In genomic region chr3:23859012-23859743, GRCh38 we compare ENCODE assay signal across 10 cellular contexts. TPM values are rescaled to one million over a fixed set of nuclear protein-coding genes. Genes with fewer than 3 reads are reported as not detected.
DNase-seq lines count a peak whose midpoint lies in the region; ATAC-seq, FAIRE-seq and TF ChIP-seq lines count a peak whose summit lies in the region.
"Had no signal": no experiment of that assay in that cellular context is flagged by ENCODE, and none has a peak within 500 bp of the region (broad histone marks: within the 10 kb centered on the region; RNA-seq: fewer than 3 reads in every experiment).

No MANE protein-coding gene starts in this region.

- TF ChIP-seq POLR2A in adrenal gland (IDR thresholded peaks at IDR 0.05) = no peak

- H3K36me3 Mint-ChIP-seq in activated T-cell treated with anti-CD3 and anti-CD28 coated beads, Interleukin-2, amount 50 U/mL, for 24 hours (ENCODE audit: low read depth) = peaks cover 18% of the 10 kb centered on the region
- peaks cover 10% of the 10 kb centered on the region for H3K36me3 Mint-ChIP-seq in activated T-cell treated with anti-CD3 and anti-CD28 coated beads, Interleukin-2, amount 50 U/mL, for 4 hours (ENCODE audit: insufficient read depth)
- peaks cover 19% of the 10 kb centered on the region for H3K36me3 Mint-ChIP-seq in type B pancreatic cell

- no peaks in the 10 kb centered on the region for H3K27me3 Mint-ChIP-seq in activated T-cell treated with anti-CD3 and anti-CD28 coated beads, Interleukin-2, amount 50 U/mL, for 24 hours
- no peaks in the 10 kb centered on the region for H3K27me3 Mint-ChIP-seq in activated T-cell treated with anti-CD3 and anti-CD28 coated beads, Interleukin-2, amount 50 U/mL, for 4 hours (ENCODE audit: low read depth)
- no peaks in the 10 kb centered on the region for H3K27me3 Mint-ChIP-seq in type B pancreatic cell

- dilution Hi-C loops in keratinocyte (cut with MboI; ENCODE audit: extremely low pct_ligation_motif_present, low sequenced_read_pairs) = no loop called here

- peak overlapping the region; percentile 18 for H3K4me2 ChIP-seq in keratinocyte (ENCODE audit: control insufficient read depth, extremely low read depth, insufficient read depth, low read depth, low read length)
- no peak overlapping the region for H3K4me2 ChIP-seq in osteoblast (ENCODE audit: insufficient read depth, low read length)

- peaks cover 22 to 30% of the 10 kb centered on the region in 2 donors for H3K4me1 ChIP-seq in adrenal gland (replicated peaks in 1 of 2)
- peaks cover 13% of the 10 kb centered on the region for H3K4me1 ChIP-seq in keratinocyte (ENCODE audit: control insufficient read depth, extremely low read depth, insufficient read depth, low read length)
- H3K4me1 ChIP-seq in osteoblast (ENCODE audit: insufficient read depth, low read length) = peaks cover 11% of the 10 kb centered on the region

- peaks cover 62% of the 10 kb centered on the region for H3K4me1 Mint-ChIP-seq in activated T-cell treated with anti-CD3 and anti-CD28 coated beads, Interleukin-2, amount 50 U/mL, for 24 hours (ENCODE audit: low read depth)
- peaks cover 62% of the 10 kb centered on the region for H3K4me1 Mint-ChIP-seq in activated T-cell treated with anti-CD3 and anti-CD28 coated beads, Interleukin-2, amount 50 U/mL, for 4 hours (ENCODE audit: low read depth)
- H3K4me1 Mint-ChIP-seq in type B pancreatic cell (ENCODE audit: unreplicated experiment) = peaks cover 48% of the 10 kb centered on the region

- no peak overlapping the region for H3K4me3 Mint-ChIP-seq in activated T-cell treated with anti-CD3 and anti-CD28 coated beads, Interleukin-2, amount 50 U/mL, for 24 hours
- no peak overlapping the region for H3K4me3 Mint-ChIP-seq in activated T-cell treated with anti-CD3 and anti-CD28 coated beads, Interleukin-2, amount 50 U/mL, for 4 hours
- H3K4me3 Mint-ChIP-seq in type B pancreatic cell = peak overlapping the region; percentile 2

- H3K27ac Mint-ChIP-seq in activated T-cell treated with anti-CD3 and anti-CD28 coated beads, Interleukin-2, amount 50 U/mL, for 24 hours = peak overlapping the region; percentile 1
- no peak overlapping the region for H3K27ac Mint-ChIP-seq in type B pancreatic cell

- no peak for DNase-seq in activated T-cell treated with anti-CD3 and anti-CD28 coated beads, Interleukin-2, amount 50 U/mL, for 24 hours
- DNase-seq in activated T-cell treated with anti-CD3 and anti-CD28 coated beads, Interleukin-2, amount 50 U/mL, for 4 hours = no peak
- DNase-seq in adrenal gland = peak; percentile 34 to 75 (median 53)
- no peak for DNase-seq in keratinocyte (ENCODE audit: low read depth, low spot score)
- no peak for DNase-seq in type B pancreatic cell (ENCODE audit: extremely low spot score, unreplicated experiment)
- no peak for DNase-seq in NCI-H187 treated with DMSO at 0.1 percent for 48 hours (lab: John Stamatoyannopoulos, UW)
- no peak for DNase-seq in LoVo (ENCODE audit: low spot score)
- no peak for DNase-seq in osteoblast (ENCODE audit: insufficient read length, low spot score, missing footprints)
- DNase-seq: activated CD4-positive, alpha-beta T cell treated with anti-CD3 and anti-CD28 coated beads, Interleukin-2, amount 50 U/mL, for 4 hours had no signal

- TF ChIP-seq CTCF in adrenal gland (IDR thresholded peaks at IDR 0.05) (no peak), keratinocyte (optimal IDR thresholded peaks at IDR 0.05 in 1 of 3, IDR thresholded peaks at IDR 0.05 in 1 of 3, conservative IDR thresholded peaks at IDR 0.05 in 1 of 3; ENCODE audit: extremely low read depth in 1 of 3, insufficient read depth in 2 of 3, low read length in 3 of 3) (no peak), type B pancreatic cell (conservative IDR thresholded peaks at IDR 0.05) (no peak), osteoblast (IDR thresholded peaks at IDR 0.05; ENCODE audit: extremely low read depth, low read depth, low read length) (no peak)

- no peak overlapping the region for H2AFZ ChIP-seq in keratinocyte (ENCODE audit: control insufficient read depth, low read length)
- H2AFZ ChIP-seq in osteoblast (ENCODE audit: low read length) = no peak overlapping the region

- no peaks in the 10 kb centered on the region for H3K36me3 ChIP-seq in adrenal gland (replicated peaks in 1 of 2)
- peaks cover 0 to 2% of the 10 kb centered on the region in 2 experiments for H3K36me3 ChIP-seq in keratinocyte (ENCODE audit: control insufficient read depth in 2 of 2, extremely low read depth in 1 of 2, insufficient read depth in 2 of 2, low read length in 2 of 2)
- no peaks in the 10 kb centered on the region for H3K36me3 ChIP-seq in osteoblast (ENCODE audit: insufficient read depth, low read length)

- H4K20me1 ChIP-seq in keratinocyte (ENCODE audit: control insufficient read depth, extremely low read depth, insufficient read depth, low read length) (peaks cover 17% of the 10 kb centered on the region), osteoblast (ENCODE audit: insufficient read depth, low read length) (peaks cover 34% of the 10 kb centered on the region)

- no peak for ATAC-seq in activated T-cell treated with anti-CD3 and anti-CD28 coated beads, Interleukin-2, amount 50 U/mL, for 4 hours

- intact Hi-C loops in adrenal gland (cut with DNase I) = no loop called here

- H3K9me3 Mint-ChIP-seq in activated T-cell treated with anti-CD3 and anti-CD28 coated beads, Interleukin-2, amount 50 U/mL, for 24 hours = no peaks in the 10 kb centered on the region
- H3K9me3 Mint-ChIP-seq in activated T-cell treated with anti-CD3 and anti-CD28 coated beads, Interleukin-2, amount 50 U/mL, for 4 hours = no peaks in the 10 kb centered on the region
- H3K9me3 Mint-ChIP-seq in type B pancreatic cell = no peaks in the 10 kb centered on the region

- H3K9me3 ChIP-seq in adrenal gland (replicated peaks in 1 of 3) = no peaks in the 10 kb centered on the region
- no peaks in the 10 kb centered on the region for H3K9me3 ChIP-seq in keratinocyte (ENCODE audit: control insufficient read depth, low read depth, low read length)
- H3K9me3 ChIP-seq in osteoblast (ENCODE audit: low read depth, low read length) = no peaks in the 10 kb centered on the region

- no peaks in the 10 kb centered on the region for H3K27me3 ChIP-seq in adrenal gland
- no peaks in the 10 kb centered on the region for H3K27me3 ChIP-seq in keratinocyte (ENCODE audit: control insufficient read depth, extremely low read depth, insufficient read depth, low read length)
- H3K27me3 ChIP-seq in osteoblast (ENCODE audit: insufficient read depth, low read length) = no peaks in the 10 kb centered on the region
- H3K27me3 ChIP-seq: dorsolateral prefrontal cortex had no signal

- FAIRE-seq in keratinocyte (lab: Jason Lieb, UNC) = peak; percentile 92

- H3K27ac ChIP-seq in adrenal gland (peak overlapping the region in 3 of 5 donors; percentile 14 to 74 (median 37)), keratinocyte (ENCODE audit: control insufficient read depth, insufficient read depth, low read length) (no peak overlapping the region), osteoblast (ENCODE audit: low read depth, low read length) (no peak overlapping the region)

- no peaks in the 10 kb centered on the region for H3K9me1 ChIP-seq in keratinocyte (ENCODE audit: control insufficient read depth, extremely low read depth, insufficient read depth, low read length)

- WGBS in adrenal gland, 4 donors = 0 to 5% (median 1%) methylated on average over 1 of the region's 1 CpG

- H3K79me2 ChIP-seq in keratinocyte (ENCODE audit: control insufficient read depth, insufficient read depth, low read length) (peaks cover 50% of the 10 kb centered on the region), osteoblast (ENCODE audit: insufficient read depth, low read length) (peaks cover 54% of the 10 kb centered on the region)

- no peak overlapping the region for H3K9ac ChIP-seq in keratinocyte (ENCODE audit: control insufficient read depth, extremely low read depth, insufficient read depth, low read length)

- no peak overlapping the region for H3K4me3 ChIP-seq in adrenal gland
- H3K4me3 ChIP-seq in keratinocyte (ENCODE audit: control insufficient read depth in 2 of 3, extremely low read depth in 1 of 3, insufficient read depth in 2 of 3, low read depth in 1 of 3, low read length in 3 of 3) = no peak overlapping the region
- no peak overlapping the region for H3K4me3 ChIP-seq in osteoblast (ENCODE audit: insufficient read depth, low read length)
- H3K4me3 ChIP-seq: dorsolateral prefrontal cortex had no signal

RNA-seq across cellular contexts. Expression of gene UBE2E1, which starts 53.4 kb away (rescaled TPM):
- 10 to 100 TPM; 52.9 to 56.3 (median 54.1) TPM for total RNA-seq in activated T-cell treated with anti-CD3 and anti-CD28 coated beads, Interleukin-2, amount 50 U/mL, for 4 hours
- total RNA-seq in adrenal gland (10 to 100 TPM; 19.4 to 68.7 (median 59.9) TPM), type B pancreatic cell (ENCODE audit: low replicate concordance) (93.2 and 110 TPM in 2 replicates), osteoblast (89.0 and 98.1 TPM in 2 replicates)
- polyA plus RNA-seq in adrenal gland (10 to 100 TPM; 36.0 to 80.3 (median 37.6) TPM), keratinocyte (87.7 to 205 TPM (median 150 TPM) in 3 replicates)
- polyA plus RNA-seq in keratinocyte (2011; ENCODE audit: low read depth) = 20.5 TPM
- polyA plus RNA-seq in keratinocyte (2011; cell fraction: cytosol; rRNA removed) = 102 and 226 TPM in 2 replicates
- polyA plus RNA-seq in keratinocyte (2011; cell fraction: nucleus; rRNA removed) = 95.5 and 114 TPM in 2 replicates
- polyA plus RNA-seq in keratinocyte (2012; ENCODE audit: low replicate concordance) = 92.3 and 105 TPM in 2 replicates
- 23.1 to 52.2 TPM (median 50.2 TPM) in 3 replicates for polyA minus RNA-seq in keratinocyte
- 54.5 TPM for polyA minus RNA-seq in keratinocyte (2011; cell fraction: cytosol; rRNA and poly(A)+ RNA removed)
- polyA minus RNA-seq in keratinocyte (2011; cell fraction: nucleus; rRNA and poly(A)+ RNA removed) = 25.0 and 54.0 TPM in 2 replicates

RNA-seq across cellular contexts. Expression of gene NKIRAS1, which starts 57.6 kb away (rescaled TPM):
- 1 to 10 TPM; 5.5 to 7.4 (median 5.7) TPM for total RNA-seq in activated T-cell treated with anti-CD3 and anti-CD28 coated beads, Interleukin-2, amount 50 U/mL, for 4 hours
- total RNA-seq in adrenal gland (10 to 100 TPM; 11.2 to 20.1 (median 15.1) TPM), type B pancreatic cell (ENCODE audit: low replicate concordance) (8.0 and 10.8 TPM in 2 replicates), osteoblast (11.9 and 14.7 TPM in 2 replicates)
- polyA plus RNA-seq in adrenal gland (10 to 100 TPM in 1 of 3 donors, 1 to 10 TPM in 2; 6.7 to 31.4 (median 8.0) TPM), keratinocyte (6.4 to 10.7 TPM (median 7.8 TPM) in 3 replicates)
- polyA plus RNA-seq in keratinocyte (2011; ENCODE audit: low read depth) = 13.0 TPM
- polyA plus RNA-seq in keratinocyte (2011; cell fraction: cytosol; rRNA removed) = 7.3 and 12.8 TPM in 2 replicates
- 8.1 and 12.8 TPM in 2 replicates for polyA plus RNA-seq in keratinocyte (2011; cell fraction: nucleus; rRNA removed)
- 6.0 and 7.7 TPM in 2 replicates for polyA plus RNA-seq in keratinocyte (2012; ENCODE audit: low replicate concordance)
- 1.3 to 6.6 TPM (median 3.9 TPM) in 3 replicates for polyA minus RNA-seq in keratinocyte
- 7.7 TPM for polyA minus RNA-seq in keratinocyte (2011; cell fraction: cytosol; rRNA and poly(A)+ RNA removed)
- polyA minus RNA-seq in keratinocyte (2011; cell fraction: nucleus; rRNA and poly(A)+ RNA removed) = 3.2 and 7.1 TPM in 2 replicates

RNA-seq across cellular contexts. Expression of gene RPL15, which starts 57.8 kb away (rescaled TPM):
- 1,000 to 10,000 TPM; 2,279 to 2,502 (median 2,371) TPM for total RNA-seq in activated T-cell treated with anti-CD3 and anti-CD28 coated beads, Interleukin-2, amount 50 U/mL, for 4 hours
- total RNA-seq in adrenal gland = 1,000 to 10,000 TPM in 7 of 8 donors, 100 to 1,000 TPM in 1; 760 to 2,308 (median 1,655) TPM
- polyA plus RNA-seq in adrenal gland = 1,000 to 10,000 TPM; 1,857 to 3,034 (median 1,896) TPM
- polyA plus RNA-seq in keratinocyte = 3,052 to 3,406 TPM (median 3,375 TPM) in 3 replicates
- polyA plus RNA-seq in keratinocyte (2011; ENCODE audit: low read depth) = 859 TPM
- 3,790 and 4,140 TPM in 2 replicates for polyA plus RNA-seq in keratinocyte (2011; cell fraction: cytosol; rRNA removed)
- 1,088 and 1,197 TPM in 2 replicates for polyA plus RNA-seq in keratinocyte (2011; cell fraction: nucleus; rRNA removed)
- polyA plus RNA-seq in keratinocyte (2012; ENCODE audit: low replicate concordance) = 2,404 and 3,418 TPM in 2 replicates
- polyA minus RNA-seq in keratinocyte = 1,221 to 2,039 TPM (median 1,400 TPM) in 3 replicates
- polyA minus RNA-seq in keratinocyte (2011; cell fraction: cytosol; rRNA and poly(A)+ RNA removed) = 1,819 TPM
- polyA minus RNA-seq in keratinocyte (2011; cell fraction: nucleus; rRNA and poly(A)+ RNA removed) = 303 and 392 TPM in 2 replicates
- total RNA-seq in type B pancreatic cell (ENCODE audit: low replicate concordance) = 2,083 and 2,257 TPM in 2 replicates
- total RNA-seq in osteoblast = 1,871 and 2,086 TPM in 2 replicates

Comparison
In these comparisons a context has a peak if more than half of its experiments do, and no peak if none do; other contexts are left out.
1. DNase-seq: peak in adrenal gland (7 of 7); none in activated T-cell treated with anti-CD3 and anti-CD28 coated beads, Interleukin-2, amount 50 U/mL, for 24 hours (single experiment), activated T-cell treated with anti-CD3 and anti-CD28 coated beads, Interleukin-2, amount 50 U/mL, for 4 hours (single experiment), keratinocyte (single experiment), type B pancreatic cell (single experiment), NCI-H187 treated with DMSO at 0.1 percent for 48 hours (single experiment), LoVo (single experiment) and osteoblast (single experiment).
2. H3K27ac ChIP-seq: peak in adrenal gland (3 of 5); none in keratinocyte (single experiment) and osteoblast (single experiment).